21 cellular contexts compared by ENCODE assay signal in genomic region chr1:227120827-227121226, GRCh38.
"Had no signal": no experiment of that assay in that cellular context is flagged by ENCODE, and none has a peak within 500 bp of the region (broad histone marks: within the 10 kb centered on the region; RNA-seq: fewer than 3 reads in every experiment).

No MANE protein-coding gene starts in this region.

- H3K27ac ChIP-seq: PC-9 had no signal

- H3K4me3 ChIP-seq: PC-9 had no signal

- ATAC-seq: activated CD8-positive, alpha-beta memory T cell treated with anti-CD3 and anti-CD28 coated beads, Interleukin-2, amount 10 ng/mL, durations not matched to agents 7 days and 5 days; T-helper 17 cell had no signal

- FAIRE-seq: bronchial epithelial cell had no signal

- DNase-seq: activated B cell treated with CpG ODN at 0.5 μM for 24 hours; activated CD4-positive, alpha-beta T cell treated with anti-CD3 and anti-CD28 coated beads for 1 hour; activated CD4-positive, alpha-beta T cell treated with anti-CD3 and anti-CD28 coated beads, Interleukin-2, amount 10 ng/mL, durations not matched to agents 24 days and 14 days; activated CD4-positive, alpha-beta T cell treated with anti-CD3 and anti-CD28 coated beads, Interleukin-2, amount 50 U/mL, for 48 hours; activated CD8-positive, alpha-beta memory T cell treated with anti-CD3 and anti-CD28 coated beads, Interleukin-2, amount 10 ng/mL, durations not matched to agents 7 days and 5 days; activated effector memory CD4-positive, alpha-beta T cell treated with Interleukin-2 at 50 U/mL for 16 hours; activated naive CD4-positive, alpha-beta T cell; activated T-cell treated with anti-CD3 and anti-CD28 coated beads, Interleukin-2, amount 50 U/mL, for 24 hours; aorta; central memory CD4-positive, alpha-beta T cell; Kasumi-1; KBM-7; NCI-H1105 treated with DMSO at 0.1 percent for 48 hours; NCI-H2029 treated with DMSO at 0.1 percent for 48 hours; NCI-H446; NCI-H524; PC-9; SIG-M5; T-helper 17 cell; T-helper 9 cell had no signal
